In genomic region chr9:35827486-35827885, GRCh38 we compare ENCODE assay signal across 16 cellular contexts. TPM values are rescaled to one million over a fixed set of nuclear protein-coding genes. Genes with fewer than 3 reads are reported as not detected.
DNase-seq lines count a peak whose midpoint lies in the region; ATAC-seq, FAIRE-seq and TF ChIP-seq lines count a peak whose summit lies in the region.
"Had no signal": no experiment of that assay in that cellular context is flagged by ENCODE, and none has a peak within 500 bp of the region (broad histone marks: within the 10 kb centered on the region; RNA-seq: fewer than 3 reads in every experiment).

No MANE protein-coding gene starts in this region.

- H3K36me3 Mint-ChIP-seq in GM23338 (ENCODE audit: low read depth): no peaks in the 10 kb centered on the region

- peaks cover 9% of the 10 kb centered on the region for H3K27me3 Mint-ChIP-seq in GM23338 (ENCODE audit: insufficient read depth, low read depth, poor library complexity)

- ATAC-seq in GM23338 (no peak), GM21381 (IDR thresholded peaks at IDR 0.05; ENCODE audit: unreplicated experiment) (no peak), GM18505 (IDR thresholded peaks at IDR 0.05; ENCODE audit: unreplicated experiment) (no peak)
- ATAC-seq: gastrocnemius medialis had no signal

- H3K36me3 ChIP-seq in GM23338 (ENCODE audit: insufficient read depth): no peaks in the 10 kb centered on the region
- no peaks in the 10 kb centered on the region for H3K36me3 ChIP-seq in bronchial epithelial cell (ENCODE audit: control insufficient read depth, insufficient read depth, low read length)
- H3K36me3 ChIP-seq: gastrocnemius medialis, SJSA1 had no signal

- H3K9me3 Mint-ChIP-seq in GM23338: no peaks in the 10 kb centered on the region; the same call in 2 of the 3 replicates

- no peak overlapping the region for H3K27ac ChIP-seq in GM23338 (ENCODE audit: low read depth)
- H3K27ac ChIP-seq: gastrocnemius medialis, SJSA1 had no signal

- H3K4me3 Mint-ChIP-seq in GM23338: peak overlapping the region; percentile 29; the same call in 1 of the 3 replicates

- H3K27me3 ChIP-seq in GM23338 (ENCODE audit: insufficient read depth) (no peaks in the 10 kb centered on the region), bronchial epithelial cell (ENCODE audit: control insufficient read depth, insufficient read depth, low read length) (no peaks in the 10 kb centered on the region)
- H3K27me3 ChIP-seq: gastrocnemius medialis, SJSA1 had no signal

- FAIRE-seq in bronchial epithelial cell (lab: Jason Lieb, UNC): no peak

- no peak for TF ChIP-seq POLR2A in GM18505 (IDR thresholded peaks at IDR 0.05; ENCODE audit: borderline replicate concordance, extremely low read depth, insufficient read depth, insufficient read length)

- 0 out of 2 replicates have a peak, but pooled peaks cover 6% of the 10 kb centered on the region for H3F3A ChIP-seq in GM23338 (replicated peaks; ENCODE audit: low read depth)

- peaks cover 32% of the 10 kb centered on the region for H3K4me1 Mint-ChIP-seq in GM23338

- DNase-seq in AG10803 (ENCODE audit: low read depth) (peak; percentile 83), GM23338 (ENCODE audit: low spot score) (no peak), bronchial epithelial cell (ENCODE audit: low read depth) (peak; percentile 45), myocyte (ENCODE audit: low read depth) (peak; percentile 79), OCI-M1 (lab: John Stamatoyannopoulos, UW) (no peak), nucleus accumbens (lab: John Stamatoyannopoulos, UW) (no peak)
- DNase-seq: activated CD4-positive, alpha-beta T cell treated with anti-CD3 and anti-CD28 coated beads for 4 hours; aorta; gastrocnemius medialis; NCI-H1092; retina had no signal

- no peaks in the 10 kb centered on the region for H3K9me2 ChIP-seq in GM23338 (ENCODE audit: insufficient read depth)

- H3K27ac Mint-ChIP-seq in GM23338: no peak overlapping the region; the same call in 1 of the 2 replicates

- H3K4me3 ChIP-seq in AG10803 (ENCODE audit: low read length) (no peak overlapping the region), GM23338 (no peak overlapping the region), bronchial epithelial cell (ENCODE audit: low read depth, low read length) (no peak overlapping the region)
- H3K4me3 ChIP-seq: gastrocnemius medialis, SJSA1 had no signal

- H4K20me1 ChIP-seq in GM23338 (replicated peaks; ENCODE audit: insufficient read depth): no peaks in the 10 kb centered on the region

- TF ChIP-seq CTCF in AG10803 (conservative IDR thresholded peaks at IDR 0.05; ENCODE audit: low read length): no peak
- TF ChIP-seq CTCF in GM23338 (conservative IDR thresholded peaks at IDR 0.05; ENCODE audit: low read depth in 2 of 2): no peak
- TF ChIP-seq CTCF in bronchial epithelial cell (IDR thresholded peaks at IDR 0.05; ENCODE audit: insufficient read depth, low read length, severe bottlenecking): no peak

- H3K4me1 ChIP-seq in GM23338 (ENCODE audit: insufficient read depth): peaks cover 26% of the 10 kb centered on the region

- no peak overlapping the region for H2AFZ ChIP-seq in GM23338

- H3K79me2 ChIP-seq in GM23338 (replicated peaks; ENCODE audit: insufficient read depth): no peaks in the 10 kb centered on the region

- H3K4me2 ChIP-seq in GM23338: no peak overlapping the region

TF ChIP-seq in GM23338, 12 proteins besides CTCF, POLR2A, EP300 and RAD21 (continues in another document):
- TF ChIP-seq NANOG (IDR thresholded peaks at IDR 0.05; ENCODE audit: borderline replicate concordance): no peak
- no peak for TF ChIP-seq REST (IDR thresholded peaks at IDR 0.05; ENCODE audit: unreplicated experiment)
- TF ChIP-seq STAT1 (IDR thresholded peaks at IDR 0.05; ENCODE audit: unreplicated experiment): no peak
- TF ChIP-seq POLR2AphosphoS5 (IDR thresholded peaks at IDR 0.05; ENCODE audit: low read depth): no peak
- TF ChIP-seq EZH2 (IDR thresholded peaks at IDR 0.05; ENCODE audit: low read depth, unreplicated experiment): no peak
- TF ChIP-seq EZH2phosphoT487 (IDR thresholded peaks at IDR 0.05; ENCODE audit: unreplicated experiment): no peak
- TF ChIP-seq JUNB (IDR thresholded peaks at IDR 0.05; ENCODE audit: unreplicated experiment): no peak
- TF ChIP-seq ZNF331 (CRISPR knock-in tag; IDR thresholded peaks at IDR 0.05; ENCODE audit: low read depth): no peak
- TF ChIP-seq ETS1 (IDR thresholded peaks at IDR 0.05): no peak

RNA-seq across cellular contexts. Expression of gene FAM221B, which starts 1.0 kb away (rescaled TPM):
- total RNA-seq in GM23338 (2014; rRNA removed; shearing (Covaris generic)): not detected in 2 replicates
- polyA plus RNA-seq in GM23338 (2016; fragmentation: Nextera tagmentation; extraction: Ambion mirVana): 0.09 and 0.47 TPM in 2 replicates
- not detected in 2 replicates for total RNA-seq in bronchial epithelial cell
- total RNA-seq in myocyte: not detected in 2 replicates
- polyA plus RNA-seq in myocyte (2012): 0.13 TPM
- total RNA-seq: aorta, gastrocnemius medialis, liver, NCI-H460, SJSA1 had no signal

RNA-seq across cellular contexts. Expression of gene TMEM8B, which starts 1.5 kb away (rescaled TPM):
- total RNA-seq in GM23338 (2014; rRNA removed; shearing (Covaris generic)): 5.5 and 7.5 TPM in 2 replicates
- 3.6 and 4.2 TPM in 2 replicates for polyA plus RNA-seq in GM23338 (2016; fragmentation: Nextera tagmentation; extraction: Ambion mirVana)
- 0.79 and 1.5 TPM in 2 replicates for total RNA-seq in bronchial epithelial cell
- 6.8 and 8.8 TPM in 2 replicates for total RNA-seq in myocyte
- 21.2 TPM for polyA plus RNA-seq in myocyte (2012)

RNA-seq across cellular contexts. Expression of gene HINT2, which starts 12.6 kb away (rescaled TPM):
- total RNA-seq in GM23338 (2014; rRNA removed; shearing (Covaris generic)): 20.9 and 23.8 TPM in 2 replicates
- polyA plus RNA-seq in GM23338 (2016; fragmentation: Nextera tagmentation; extraction: Ambion mirVana): 69.9 and 74.5 TPM in 2 replicates
- total RNA-seq in bronchial epithelial cell: 22.6 and 22.7 TPM in 2 replicates
- total RNA-seq in myocyte: 24.4 and 30.0 TPM in 2 replicates
- 49.8 TPM for polyA plus RNA-seq in myocyte (2012)

RNA-seq across cellular contexts. Expression of gene SPAG8, which starts 15.4 kb away (rescaled TPM):
- 0.45 TPM in 1 of 2 replicates, not detected in the other for total RNA-seq in GM23338 (2014; rRNA removed; shearing (Covaris generic))
- 0.17 and 0.45 TPM in 2 replicates for polyA plus RNA-seq in GM23338 (2016; fragmentation: Nextera tagmentation; extraction: Ambion mirVana)
- total RNA-seq in bronchial epithelial cell (0.13 and 0.26 TPM in 2 replicates), myocyte (3.4 TPM in 2 replicates)
- 3.6 TPM for polyA plus RNA-seq in myocyte (2012)

RNA-seq across cellular contexts. Expression of gene NPR2, which starts 36.1 kb away (rescaled TPM):
- 7.6 and 14.4 TPM in 2 replicates for total RNA-seq in GM23338 (2014; rRNA removed; shearing (Covaris generic))
- 9.0 and 9.8 TPM in 2 replicates for polyA plus RNA-seq in GM23338 (2016; fragmentation: Nextera tagmentation; extraction: Ambion mirVana)
- total RNA-seq in bronchial epithelial cell (5.0 and 7.9 TPM in 2 replicates), myocyte (8.2 and 17.3 TPM in 2 replicates)
- polyA plus RNA-seq in myocyte (2012): 36.6 TPM

Comparison
In these comparisons a context has a peak if more than half of its experiments do, and no peak if none do; other contexts are left out.
1. DNase-seq: peak in AG10803 (single experiment), bronchial epithelial cell (single experiment) and myocyte (single experiment); none in GM23338 (single experiment), OCI-M1 (single experiment) and nucleus accumbens (0 of 56).